ENCODE assay signal across 8 cellular contexts in genomic region chr9:89436963-89437625, GRCh38.
DNase-seq lines count a peak whose midpoint lies in the region; ATAC-seq, FAIRE-seq and TF ChIP-seq lines count a peak whose summit lies in the region.

No MANE protein-coding gene starts in this region.

- H3K27me3 ChIP-seq in pancreas (no peaks in the 10 kb centered on the region), neural progenitor cell (no peaks in the 10 kb centered on the region)

- 68 to 79% methylated on average over 17 of the region's 17 CpGs for WGBS in pancreas, 2 donors

- peaks cover 92% of the 10 kb centered on the region for H3K4me1 Mint-ChIP-seq in activated CD4-positive, alpha-beta T cell treated with anti-CD3 and anti-CD28 coated beads for 36 hours
- H3K4me1 Mint-ChIP-seq in activated naive CD4-positive, alpha-beta T cell treated with anti-CD3 and anti-CD28 coated beads, Interleukin-2, amount 50 U/mL, for 24 hours, result peaks cover 90% of the 10 kb centered on the region
- peaks cover 24% of the 10 kb centered on the region for H3K4me1 Mint-ChIP-seq in neural progenitor cell

- peaks cover 29% of the 10 kb centered on the region for H4K20me1 ChIP-seq in neural progenitor cell (ENCODE audit: low read depth)

- H3K9me3 ChIP-seq in pancreas, result no peaks in the 10 kb centered on the region
- no peaks in the 10 kb centered on the region for H3K9me3 ChIP-seq in neural progenitor cell (ENCODE audit: low read depth)

- no peak overlapping the region for H3K4me2 ChIP-seq in neural progenitor cell

- H3K4me3 Mint-ChIP-seq in activated CD4-positive, alpha-beta T cell treated with anti-CD3 and anti-CD28 coated beads for 36 hours, result peak overlapping the region; percentile 17
- peak overlapping the region; percentile 60 for H3K4me3 Mint-ChIP-seq in activated naive CD4-positive, alpha-beta T cell treated with anti-CD3 and anti-CD28 coated beads, Interleukin-2, amount 50 U/mL, for 24 hours
- no peak overlapping the region for H3K4me3 Mint-ChIP-seq in neural progenitor cell

- H3K4me3 ChIP-seq in pancreas, result no peak overlapping the region
- no peak overlapping the region for H3K4me3 ChIP-seq in neural progenitor cell

- DNase-seq in activated CD4-positive, alpha-beta T cell treated with anti-CD3 and anti-CD28 coated beads for 36 hours, result peak; percentile 70
- DNase-seq in activated CD4-positive, alpha-beta T cell treated with anti-CD3 and anti-CD28 coated beads for 1 hour, result no peak
- peak; percentile 97 for DNase-seq in NCI-H510A treated with DMSO at 0.1 percent for 48 hours (lab: John Stamatoyannopoulos, UW)
- no peak for DNase-seq in pancreas
- DNase-seq in neural progenitor cell (ENCODE audit: low spot score), result no peak
- no peak for DNase-seq in NOMO-1 treated with DMSO at 0.1 percent for 48 hours (lab: John Stamatoyannopoulos, UW; ENCODE audit: unreplicated experiment)
- no peak for DNase-seq in NCI-H524 (lab: John Stamatoyannopoulos, UW)

- FAIRE-seq in pancreas (lab: Jason Lieb, UNC), result no peak

- CTCF ChIA-PET in activated CD4-positive, alpha-beta T cell treated with anti-CD3 and anti-CD28 coated beads for 36 hours (lab: Charles Lee), result interaction anchor here (0.5 to 1.9 kb wide), 2 partner anchors 8 to 33 kb away, joined by 3 to 8 read pairs; no protein-coding TSS in a partner anchor

- H3K36me3 Mint-ChIP-seq in activated CD4-positive, alpha-beta T cell treated with anti-CD3 and anti-CD28 coated beads for 36 hours (ENCODE audit: low read depth), result peaks cover 50% of the 10 kb centered on the region
- H3K36me3 Mint-ChIP-seq in activated naive CD4-positive, alpha-beta T cell treated with anti-CD3 and anti-CD28 coated beads, Interleukin-2, amount 50 U/mL, for 24 hours, result peaks cover 3% of the 10 kb centered on the region
- no peaks in the 10 kb centered on the region for H3K36me3 Mint-ChIP-seq in neural progenitor cell

- H3K4me1 ChIP-seq in pancreas, result peaks cover 0 to 4% (median 0%) of the 10 kb centered on the region in 3 donors
- peaks cover 27% of the 10 kb centered on the region for H3K4me1 ChIP-seq in neural progenitor cell

- ATAC-seq in activated CD4-positive, alpha-beta T cell treated with anti-CD3 and anti-CD28 coated beads for 36 hours, result peak; percentile 59
- ATAC-seq in pancreas, result peak in 3 of 4 donors; percentile 30 to 44 (median 41)

- no peak overlapping the region for H2AFZ ChIP-seq in neural progenitor cell (replicated peaks)

- TF ChIP-seq CTCF in pancreas (IDR thresholded peaks at IDR 0.05) (no peak), neural progenitor cell (IDR thresholded peaks at IDR 0.05) (no peak)

- H3F3A ChIP-seq in neural progenitor cell (ENCODE audit: low read depth), result peaks cover 18% of the 10 kb centered on the region

- peak overlapping the region; percentile 75 for H3K27ac Mint-ChIP-seq in activated CD4-positive, alpha-beta T cell treated with anti-CD3 and anti-CD28 coated beads for 36 hours
- peak overlapping the region; percentile 94 for H3K27ac Mint-ChIP-seq in activated naive CD4-positive, alpha-beta T cell treated with anti-CD3 and anti-CD28 coated beads, Interleukin-2, amount 50 U/mL, for 24 hours
- no peak overlapping the region for H3K27ac Mint-ChIP-seq in neural progenitor cell

- POLR2A ChIA-PET in activated CD4-positive, alpha-beta T cell treated with anti-CD3 and anti-CD28 coated beads for 36 hours (lab: Charles Lee), result interaction anchor here (0.7 kb wide), 1 partner anchor 14 kb away, joined by 3 read pairs; no protein-coding TSS in a partner anchor

- intact Hi-C loops in activated CD4-positive, alpha-beta T cell treated with anti-CD3 and anti-CD28 coated beads for 36 hours (cut with DNase I, micrococcal nuclease), result no loop called here
- intact Hi-C loops in pancreas (cut with DNase I), result no loop called here

- no peaks in the 10 kb centered on the region for H3K9me3 Mint-ChIP-seq in activated CD4-positive, alpha-beta T cell treated with anti-CD3 and anti-CD28 coated beads for 36 hours (ENCODE audit: low read depth)
- H3K9me3 Mint-ChIP-seq in activated naive CD4-positive, alpha-beta T cell treated with anti-CD3 and anti-CD28 coated beads, Interleukin-2, amount 50 U/mL, for 24 hours, result no peaks in the 10 kb centered on the region
- no peaks in the 10 kb centered on the region for H3K9me3 Mint-ChIP-seq in neural progenitor cell

- H3K36me3 ChIP-seq in pancreas (no peaks in the 10 kb centered on the region), neural progenitor cell (no peaks in the 10 kb centered on the region)

- H3K27me3 Mint-ChIP-seq in activated CD4-positive, alpha-beta T cell treated with anti-CD3 and anti-CD28 coated beads for 36 hours, result no peaks in the 10 kb centered on the region
- no peaks in the 10 kb centered on the region for H3K27me3 Mint-ChIP-seq in activated naive CD4-positive, alpha-beta T cell treated with anti-CD3 and anti-CD28 coated beads, Interleukin-2, amount 50 U/mL, for 24 hours
- H3K27me3 Mint-ChIP-seq in neural progenitor cell (ENCODE audit: insufficient read depth, low read depth), result peaks cover 7% of the 10 kb centered on the region

- no peak overlapping the region for H3K27ac ChIP-seq in pancreas
- H3K27ac ChIP-seq in neural progenitor cell, result no peak overlapping the region

- no peak overlapping the region for H3K9ac ChIP-seq in neural progenitor cell

- H3K79me2 ChIP-seq in neural progenitor cell (ENCODE audit: low read depth), result peaks cover 24% of the 10 kb centered on the region

Comparison
In these comparisons a context has a peak if more than half of its experiments do, and no peak if none do; other contexts are left out.
1. DNase-seq: peak in activated CD4-positive, alpha-beta T cell treated with anti-CD3 and anti-CD28 coated beads for 36 hours (single experiment) and NCI-H510A treated with DMSO at 0.1 percent for 48 hours (single experiment); none in activated CD4-positive, alpha-beta T cell treated with anti-CD3 and anti-CD28 coated beads for 1 hour (single experiment), pancreas (0 of 6), neural progenitor cell (single experiment), NOMO-1 treated with DMSO at 0.1 percent for 48 hours (single experiment) and NCI-H524 (0 of 2).